Comparison of ENCODE assay signal across 8 cellular contexts in genomic region chr6:26216886-26217713, GRCh38.
DNase-seq lines count a peak whose midpoint lies in the region; ATAC-seq and TF ChIP-seq lines count a peak whose summit lies in the region.

No MANE protein-coding gene starts in this region.

- in situ Hi-C loops in astrocyte of the spinal cord (cut with HindIII; ENCODE audit: low sequenced_read_pairs), result no loop called here

- peak; percentile 42 for ATAC-seq in GM19397 (IDR thresholded peaks at IDR 0.05; ENCODE audit: unreplicated experiment)

- peaks cover 0 to 20% (median 7%) of the 10 kb centered on the region in 11 experiments; a peak in 13 of 22 replicates for H4K20me1 ChIP-seq in BLaER1 treated with 17β-estradiol and CSF1 and Interleukin-3, amounts not matched to agents 10 nM and 100 nM

- H3K27me3 ChIP-seq in BLaER1 treated with 17β-estradiol and CSF1 and Interleukin-3, amounts not matched to agents 10 nM and 100 nM, result no peaks in the 10 kb centered on the region

- H3K4me1 ChIP-seq in BLaER1 treated with 17β-estradiol and CSF1 and Interleukin-3, amounts not matched to agents 10 nM and 100 nM, result peaks cover 43 to 66% (median 56%) of the 10 kb centered on the region in 10 experiments

- H3K4me3 ChIP-seq in BLaER1 treated with 17β-estradiol and CSF1 and Interleukin-3, amounts not matched to agents 10 nM and 100 nM, result peak overlapping the region; percentile 56 to 81 (median 70)
- H3K4me3 ChIP-seq in astrocyte of the spinal cord (ENCODE audit: low read depth, low read length) (peak overlapping the region; percentile 57), iPS-18c (ENCODE audit: insufficient read depth, low read depth, low read length) (peak overlapping the region; percentile 50)

- no peaks in the 10 kb centered on the region for H3K36me3 ChIP-seq in BLaER1 treated with 17β-estradiol and CSF1 and Interleukin-3, amounts not matched to agents 10 nM and 100 nM
- no peaks in the 10 kb centered on the region for H3K36me3 ChIP-seq in KOPT-K1 (ENCODE audit: insufficient read depth, low read length)

- TF ChIP-seq CTCF in astrocyte of the spinal cord (IDR thresholded peaks at IDR 0.05; ENCODE audit: low read depth, low read length), result peak; percentile 42

- peak in 4 of 5 donors; percentile 57 to 77 (median 72) for DNase-seq in T-helper 1 cell
- DNase-seq in astrocyte of the spinal cord (ENCODE audit: low read depth, low spot score), result peak; percentile 92
- DNase-seq in stimulated activated CD4-positive, alpha-beta T cell treated with anti-CD3 and anti-CD28 coated beads, Interleukin-12 subunit alpha, Interleukin-12 subunit beta, amount 100 ng/mL, for 48 hours (ENCODE audit: low read depth in 2 of 3, low spot score in 1 of 3), result peak; percentile 70 to 81 (median 76)
- no peak for DNase-seq in DMS79 (lab: John Stamatoyannopoulos, UW)

- peak overlapping the region; percentile 78 to 93 (median 89) for H3K9ac ChIP-seq in BLaER1 treated with 17β-estradiol and CSF1 and Interleukin-3, amounts not matched to agents 10 nM and 100 nM

- H3K27ac ChIP-seq in BLaER1 treated with 17β-estradiol and CSF1 and Interleukin-3, amounts not matched to agents 10 nM and 100 nM, result peak overlapping the region; percentile 79 to 94 (median 91)
- peak overlapping the region; percentile 89 for H3K27ac ChIP-seq in KOPT-K1 (ENCODE audit: low read depth, low read length, poor library complexity, severe bottlenecking)

- peaks cover 0 to 8% (median 3%) of the 10 kb centered on the region in 11 experiments; a peak in 5 of 22 replicates for H3K9me3 ChIP-seq in BLaER1 treated with 17β-estradiol and CSF1 and Interleukin-3, amounts not matched to agents 10 nM and 100 nM (replicated peaks in 1 of 11)
- H3K9me3 ChIP-seq in KOPT-K1 (ENCODE audit: insufficient read depth, low read length, poor library complexity, severe bottlenecking) (no peaks in the 10 kb centered on the region), iPS-18c (ENCODE audit: control insufficient read depth, insufficient read depth, low read length) (no peaks in the 10 kb centered on the region)

- peak overlapping the region; percentile 70 to 91 (median 80) for H3K4me2 ChIP-seq in BLaER1 treated with 17β-estradiol and CSF1 and Interleukin-3, amounts not matched to agents 10 nM and 100 nM
